19 cellular contexts compared by ENCODE assay signal in genomic region chr6:56745971-56746370, GRCh38.
"Had no signal": no experiment of that assay in that cellular context is flagged by ENCODE, and none has a peak within 500 bp of the region (broad histone marks: within the 10 kb centered on the region; RNA-seq: fewer than 3 reads in every experiment).

No MANE protein-coding gene starts in this region.

- H3K27ac ChIP-seq: thoracic aorta, upper lobe of left lung had no signal

- H3K36me3 ChIP-seq: thoracic aorta, upper lobe of left lung had no signal

- H3K27me3 Mint-ChIP-seq: dendritic cell treated with granulocyte-macrophage colony-stimulating factor and Interleukin-4, amounts not matched to agents 40 ng/mL and 50 ng/mL, for 4 days had no signal

- H3K4me3 ChIP-seq: hepatocyte, thoracic aorta, upper lobe of left lung had no signal

- ATAC-seq: activated CD4-positive, CD25-positive, alpha-beta regulatory T cell treated with anti-CD3 and anti-CD28 coated beads, Interleukin-2, amount 50 U/mL, for 24 hours; activated naive CD8-positive, alpha-beta T cell treated with anti-CD3 and anti-CD28 coated beads, Interleukin-2, amount 50 U/mL, for 24 hours; natural killer cell had no signal

- H3K36me3 Mint-ChIP-seq: brain, natural killer cell had no signal

- H3K9me3 Mint-ChIP-seq: activated CD4-positive, alpha-beta memory T cell treated with anti-CD3 and anti-CD28 coated beads, Interleukin-2, amount 10 ng/mL, durations not matched to agents 7 days and 5 days; activated CD4-positive, alpha-beta T cell treated with anti-CD3 and anti-CD28 coated beads, Interleukin-2, amount 10 ng/mL, durations not matched to agents 24 days and 14 days; activated naive CD8-positive, alpha-beta T cell treated with anti-CD3 and anti-CD28 coated beads, Interleukin-2, amount 50 U/mL, for 24 hours; brain; dendritic cell treated with granulocyte-macrophage colony-stimulating factor and Interleukin-4, amounts not matched to agents 40 ng/mL and 50 ng/mL, for 4 days; natural killer cell; T-helper 1 cell treated with Interleukin-12 subunit alpha and Interleukin-12 subunit beta and Interleukin-4 antibody, amounts not matched to agents 30 μg/mL and 1 μg/mL, for 36 hours had no signal

- H3K9me3 ChIP-seq: thoracic aorta, upper lobe of left lung had no signal

- H3K4me3 Mint-ChIP-seq: activated CD4-positive, alpha-beta memory T cell treated with anti-CD3 and anti-CD28 coated beads, Interleukin-2, amount 10 ng/mL, durations not matched to agents 7 days and 5 days; activated CD4-positive, alpha-beta T cell treated with anti-CD3 and anti-CD28 coated beads, Interleukin-2, amount 10 ng/mL, durations not matched to agents 24 days and 14 days; activated naive CD8-positive, alpha-beta T cell treated with anti-CD3 and anti-CD28 coated beads, Interleukin-2, amount 50 U/mL, for 24 hours; brain; dendritic cell treated with granulocyte-macrophage colony-stimulating factor and Interleukin-4, amounts not matched to agents 40 ng/mL and 50 ng/mL, for 4 days; natural killer cell; T-helper 1 cell treated with Interleukin-12 subunit alpha and Interleukin-12 subunit beta and Interleukin-4 antibody, amounts not matched to agents 30 μg/mL and 1 μg/mL, for 36 hours had no signal

- H3K27me3 ChIP-seq: hepatocyte, upper lobe of left lung had no signal

- H3K4me1 Mint-ChIP-seq: activated CD4-positive, alpha-beta memory T cell treated with anti-CD3 and anti-CD28 coated beads, Interleukin-2, amount 10 ng/mL, durations not matched to agents 7 days and 5 days; natural killer cell had no signal

- DNase-seq: activated CD4-positive, alpha-beta memory T cell treated with anti-CD3 and anti-CD28 coated beads, Interleukin-2, amount 10 ng/mL, durations not matched to agents 7 days and 5 days; activated CD4-positive, alpha-beta T cell treated with anti-CD3 and anti-CD28 coated beads, Interleukin-2, amount 10 ng/mL, durations not matched to agents 24 days and 14 days; activated gamma-delta T cell; activated naive CD4-positive, alpha-beta T cell treated with anti-CD3 and anti-CD28 coated beads, Interleukin-2, amount 50 U/mL, for 16 hours; activated naive CD8-positive, alpha-beta T cell treated with anti-CD3 and anti-CD28 coated beads, Interleukin-2, amount 50 U/mL, for 24 hours; anterior cingulate cortex; caudate nucleus; effector CD4-positive, alpha-beta T cell; foreskin melanocyte; natural killer cell; stimulated activated CD4-positive, alpha-beta T cell treated with anti-CD3 and anti-CD28 coated beads, Interleukin-4, amount 100 ng/mL, for 24 hours; stimulated activated naive CD4-positive, alpha-beta T cell treated with Interleukin-2 at 50 U/mL for 16 hours; upper lobe of left lung had no signal

- H3K27ac Mint-ChIP-seq: activated CD4-positive, alpha-beta memory T cell treated with anti-CD3 and anti-CD28 coated beads, Interleukin-2, amount 10 ng/mL, durations not matched to agents 7 days and 5 days; activated CD4-positive, alpha-beta T cell treated with anti-CD3 and anti-CD28 coated beads, Interleukin-2, amount 10 ng/mL, durations not matched to agents 24 days and 14 days; activated naive CD8-positive, alpha-beta T cell treated with anti-CD3 and anti-CD28 coated beads, Interleukin-2, amount 50 U/mL, for 24 hours; dendritic cell treated with granulocyte-macrophage colony-stimulating factor and Interleukin-4, amounts not matched to agents 40 ng/mL and 50 ng/mL, for 4 days; natural killer cell; T-helper 1 cell treated with Interleukin-12 subunit alpha and Interleukin-12 subunit beta and Interleukin-4 antibody, amounts not matched to agents 30 μg/mL and 1 μg/mL, for 36 hours had no signal
